In genomic region chr9:34652608-34653007, GRCh38 we compare ENCODE assay signal across 8 cellular contexts. TPM values are rescaled to one million over a fixed set of nuclear protein-coding genes. Genes with fewer than 3 reads are reported as not detected.
A peak's percentile ranks its signal among the peaks of the same experiment; 100 is the strongest.
DNase-seq lines count a peak whose midpoint lies in the region; ATAC-seq and TF ChIP-seq lines count a peak whose summit lies in the region.

No MANE protein-coding gene starts in this region.

- H3K4me3 ChIP-seq in AG04449 (ENCODE audit: low read depth, low read length) (peak overlapping the region; percentile 70), MM.1S (ENCODE audit: low read length) (peak overlapping the region; percentile 42), duodenal mucosa (ENCODE audit: low read depth in 1 of 2, low read length in 2 of 2) (peak overlapping the region; percentile 65 to 66)

- H3K9me3 ChIP-seq in MM.1S (replicated peaks; ENCODE audit: insufficient read depth, low read length) (no peaks in the 10 kb centered on the region), duodenal mucosa (ENCODE audit: control insufficient read depth in 1 of 2, low read length in 2 of 2) (no peaks in the 10 kb centered on the region)

- H3F3A ChIP-seq in MM.1S (ENCODE audit: insufficient read depth, low read length): peaks cover 4% of the 10 kb centered on the region; the same call in 1 of the 2 replicates

- H3K4me1 ChIP-seq in MM.1S (ENCODE audit: low read length) (peaks cover 7% of the 10 kb centered on the region), duodenal mucosa (ENCODE audit: control insufficient read depth in 1 of 2, insufficient read depth in 2 of 2, low read length in 2 of 2) (peaks cover 38 to 39% of the 10 kb centered on the region in 2 donors)

- peak overlapping the region; percentile 76 for H3K4me3 Mint-ChIP-seq in neural crest cell
- no peak overlapping the region for H3K4me3 Mint-ChIP-seq in stimulated activated memory B cell treated with anti-CD40 and anti-IgM and Interleukin-4, amounts not matched to agents 10 μg/mL and 1 μg/mL and 100 μg/mL, for 72 hours

- H3K36me3 ChIP-seq in MM.1S (replicated peaks; ENCODE audit: insufficient read depth, low read length) (0 out of 2 replicates have a peak, but pooled peaks cover 3% of the 10 kb centered on the region), duodenal mucosa (ENCODE audit: control insufficient read depth in 1 of 2, insufficient read depth in 2 of 2, low read length in 2 of 2) (peaks cover 17 to 28% of the 10 kb centered on the region in 2 donors)

- H3K27me3 ChIP-seq in MM.1S (replicated peaks; ENCODE audit: insufficient read depth, low read length) (no peaks in the 10 kb centered on the region), duodenal mucosa (ENCODE audit: control insufficient read depth in 1 of 2, insufficient read depth in 2 of 2, low read length in 2 of 2) (no peaks in the 10 kb centered on the region)

- DNase-seq in AG04449 (ENCODE audit: low read depth, low spot score) (no peak), MM.1S (no peak), neural crest cell (ENCODE audit: low read depth, low spot score) (no peak), NCI-H748 (lab: John Stamatoyannopoulos, UW; ENCODE audit: unreplicated experiment) (no peak), NCI-H345 (lab: John Stamatoyannopoulos, UW) (no peak)

- H3K9ac ChIP-seq in MM.1S (ENCODE audit: low read length) (no peak overlapping the region; the same call in 1 of the 2 replicates), duodenal mucosa (ENCODE audit: low read depth in 1 of 2, low read length in 2 of 2) (peak overlapping the region in 1 of 2 donors; percentile 45)

- H3K4me2 ChIP-seq in MM.1S (ENCODE audit: low read depth, low read length): peak overlapping the region; percentile 64

- peaks cover 49% of the 10 kb centered on the region for H3K4me1 Mint-ChIP-seq in neural crest cell
- H3K4me1 Mint-ChIP-seq in stimulated activated memory B cell treated with anti-CD40 and anti-IgM and Interleukin-4, amounts not matched to agents 10 μg/mL and 1 μg/mL and 100 μg/mL, for 72 hours: peaks cover 37% of the 10 kb centered on the region

- H3K36me3 Mint-ChIP-seq in neural crest cell (ENCODE audit: low read depth): peaks cover 10% of the 10 kb centered on the region
- H3K36me3 Mint-ChIP-seq in stimulated activated memory B cell treated with anti-CD40 and anti-IgM and Interleukin-4, amounts not matched to agents 10 μg/mL and 1 μg/mL and 100 μg/mL, for 72 hours: peaks cover 15% of the 10 kb centered on the region

- H3K9me3 Mint-ChIP-seq in neural crest cell: no peaks in the 10 kb centered on the region
- H3K9me3 Mint-ChIP-seq in stimulated activated memory B cell treated with anti-CD40 and anti-IgM and Interleukin-4, amounts not matched to agents 10 μg/mL and 1 μg/mL and 100 μg/mL, for 72 hours: no peaks in the 10 kb centered on the region

- peaks cover 15% of the 10 kb centered on the region for H3K79me2 ChIP-seq in MM.1S (ENCODE audit: low read length)

- no peak overlapping the region for H2AFZ ChIP-seq in MM.1S (ENCODE audit: low read length)

- H3K27ac ChIP-seq in MM.1S (ENCODE audit: low read length) (no peak overlapping the region), duodenal mucosa (ENCODE audit: low read depth, low read length) (peak overlapping the region; percentile 80)

- H3K27ac Mint-ChIP-seq in neural crest cell (ENCODE audit: unreplicated experiment): peak overlapping the region; percentile 98
- no peak overlapping the region for H3K27ac Mint-ChIP-seq in stimulated activated memory B cell treated with anti-CD40 and anti-IgM and Interleukin-4, amounts not matched to agents 10 μg/mL and 1 μg/mL and 100 μg/mL, for 72 hours

- POLR2A ChIA-PET in AG04449 (lab: Yijun Ruan, JAX): interaction anchor here (1.0 to 2.5 kb wide), 4 partner anchors 8 to 15 kb away, joined by 4 to 8 read pairs (median 6); partner anchors contain the start of gene SIGMAR1

- H4K20me1 ChIP-seq in MM.1S (ENCODE audit: insufficient read depth, low read length): no peaks in the 10 kb centered on the region

- no peaks in the 10 kb centered on the region for H3K27me3 Mint-ChIP-seq in neural crest cell (ENCODE audit: low read depth)
- no peaks in the 10 kb centered on the region for H3K27me3 Mint-ChIP-seq in stimulated activated memory B cell treated with anti-CD40 and anti-IgM and Interleukin-4, amounts not matched to agents 10 μg/mL and 1 μg/mL and 100 μg/mL, for 72 hours

- CTCF ChIA-PET in AG04449 (lab: Yijun Ruan, JAX): interaction anchor here (0.6 to 13.8 kb wide), 10 partner anchors 9 to 274 kb away, joined by 3 to 153 read pairs (median 4); partner anchors contain the start of genes CCL27, RPP25L and SIGMAR1

- no peak for TF ChIP-seq CTCF in AG04449 (IDR thresholded peaks at IDR 0.05; ENCODE audit: insufficient read depth, low read length, missing control alignments)
- TF ChIP-seq CTCF in MM.1S (IDR thresholded peaks at IDR 0.05; ENCODE audit: low read length): no peak
- no peak for TF ChIP-seq CTCF in neural crest cell (conservative IDR thresholded peaks at IDR 0.05)

- no peaks in the 10 kb centered on the region for H3K9me2 ChIP-seq in MM.1S (replicated peaks; ENCODE audit: insufficient read depth, low read length)

- no peak for ATAC-seq in GM19395 (IDR thresholded peaks at IDR 0.05; ENCODE audit: unreplicated experiment)
- no peak for ATAC-seq in stimulated activated memory B cell treated with anti-CD40 and anti-IgM and Interleukin-4, amounts not matched to agents 10 μg/mL and 1 μg/mL and 100 μg/mL, for 72 hours

RNA-seq across cellular contexts. Expression of gene IL11RA, which starts 0.6 kb away (rescaled TPM):
- 15.4 and 18.0 TPM in 2 replicates for total RNA-seq in neural crest cell

RNA-seq across cellular contexts. Expression of gene GALT, which starts 6.1 kb away (rescaled TPM):
- total RNA-seq in neural crest cell: 51.8 and 58.0 TPM in 2 replicates

RNA-seq across cellular contexts. Expression of gene CCL27, which starts 9.8 kb away (rescaled TPM):
- 0.86 TPM in 1 of 2 replicates, not detected in the other for total RNA-seq in neural crest cell

RNA-seq across cellular contexts. Expression of gene SIGMAR1, which starts 15.0 kb away (rescaled TPM):
- total RNA-seq in neural crest cell: 107 and 108 TPM in 2 replicates

RNA-seq across cellular contexts. Expression of gene ARID3C, which starts 23.7 kb away (rescaled TPM):
- total RNA-seq in neural crest cell: 0.68 TPM in 1 of 2 replicates, not detected in the other
